In the genomic region with DNA sequence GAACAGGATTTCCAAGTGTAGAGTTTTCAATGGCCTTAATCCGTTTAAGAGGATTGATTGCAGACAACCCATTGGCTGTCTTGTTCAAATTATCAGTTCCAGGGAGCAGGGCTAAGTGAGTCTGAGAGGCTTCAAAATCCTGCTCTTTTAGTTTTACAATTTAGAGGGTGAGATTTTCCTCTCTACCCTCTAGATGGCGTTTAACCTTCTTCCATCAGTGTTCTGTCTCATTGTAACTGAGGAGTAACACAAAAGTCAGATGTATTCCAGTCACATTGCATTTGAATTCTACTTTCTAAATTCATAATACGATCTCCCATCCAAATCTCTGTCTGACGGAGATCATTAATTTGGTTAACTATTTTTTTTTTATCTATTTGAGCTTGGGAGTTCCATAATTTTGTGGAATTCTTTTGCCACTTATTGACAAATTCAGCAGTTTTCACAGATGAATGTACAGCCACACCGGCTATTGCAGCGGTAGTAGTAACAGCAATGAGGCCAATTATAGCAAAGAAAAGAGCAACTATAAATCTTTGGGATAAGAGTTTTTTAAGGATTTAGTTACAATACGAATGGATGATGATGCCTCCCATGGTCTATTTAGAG, we compare ENCODE assay signal across 2 cellular contexts.
TF ChIP-seq lines count a peak whose summit lies in the region.

No MANE protein-coding gene starts in this region.

TF ChIP-seq in WTC11, 78 proteins besides CTCF, POLR2A, EP300 and RAD21 (continued from another document):
- TF ChIP-seq, protein P1, sequence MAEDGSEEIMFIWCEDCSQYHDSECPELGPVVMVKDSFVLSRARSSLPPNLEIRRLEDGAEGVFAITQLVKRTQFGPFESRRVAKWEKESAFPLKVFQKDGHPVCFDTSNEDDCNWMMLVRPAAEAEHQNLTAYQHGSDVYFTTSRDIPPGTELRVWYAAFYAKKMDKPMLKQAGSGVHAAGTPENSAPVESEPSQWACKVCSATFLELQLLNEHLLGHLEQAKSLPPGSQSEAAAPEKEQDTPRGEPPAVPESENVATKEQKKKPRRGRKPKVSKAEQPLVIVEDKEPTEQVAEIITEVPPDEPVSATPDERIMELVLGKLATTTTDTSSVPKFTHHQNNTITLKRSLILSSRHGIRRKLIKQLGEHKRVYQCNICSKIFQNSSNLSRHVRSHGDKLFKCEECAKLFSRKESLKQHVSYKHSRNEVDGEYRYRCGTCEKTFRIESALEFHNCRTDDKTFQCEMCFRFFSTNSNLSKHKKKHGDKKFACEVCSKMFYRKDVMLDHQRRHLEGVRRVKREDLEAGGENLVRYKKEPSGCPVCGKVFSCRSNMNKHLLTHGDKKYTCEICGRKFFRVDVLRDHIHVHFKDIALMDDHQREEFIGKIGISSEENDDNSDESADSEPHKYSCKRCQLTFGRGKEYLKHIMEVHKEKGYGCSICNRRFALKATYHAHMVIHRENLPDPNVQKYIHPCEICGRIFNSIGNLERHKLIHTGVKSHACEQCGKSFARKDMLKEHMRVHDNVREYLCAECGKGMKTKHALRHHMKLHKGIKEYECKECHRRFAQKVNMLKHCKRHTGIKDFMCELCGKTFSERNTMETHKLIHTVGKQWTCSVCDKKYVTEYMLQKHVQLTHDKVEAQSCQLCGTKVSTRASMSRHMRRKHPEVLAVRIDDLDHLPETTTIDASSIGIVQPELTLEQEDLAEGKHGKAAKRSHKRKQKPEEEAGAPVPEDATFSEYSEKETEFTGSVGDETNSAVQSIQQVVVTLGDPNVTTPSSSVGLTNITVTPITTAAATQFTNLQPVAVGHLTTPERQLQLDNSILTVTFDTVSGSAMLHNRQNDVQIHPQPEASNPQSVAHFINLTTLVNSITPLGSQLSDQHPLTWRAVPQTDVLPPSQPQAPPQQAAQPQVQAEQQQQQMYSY (CRISPR knock-in tag; IDR thresholded peaks at IDR 0.05) = no peak
- no peak for TF ChIP-seq JAZF1 (CRISPR knock-in tag; IDR thresholded peaks at IDR 0.05)
- TF ChIP-seq ZNF121 (CRISPR knock-in tag; IDR thresholded peaks at IDR 0.05) = no peak
- TF ChIP-seq CBFB (CRISPR knock-in tag; IDR thresholded peaks at IDR 0.05; ENCODE audit: low read depth) = no peak
- TF ChIP-seq, protein P2, sequence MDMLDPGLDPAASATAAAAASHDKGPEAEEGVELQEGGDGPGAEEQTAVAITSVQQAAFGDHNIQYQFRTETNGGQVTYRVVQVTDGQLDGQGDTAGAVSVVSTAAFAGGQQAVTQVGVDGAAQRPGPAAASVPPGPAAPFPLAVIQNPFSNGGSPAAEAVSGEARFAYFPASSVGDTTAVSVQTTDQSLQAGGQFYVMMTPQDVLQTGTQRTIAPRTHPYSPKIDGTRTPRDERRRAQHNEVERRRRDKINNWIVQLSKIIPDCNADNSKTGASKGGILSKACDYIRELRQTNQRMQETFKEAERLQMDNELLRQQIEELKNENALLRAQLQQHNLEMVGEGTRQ (CRISPR knock-in tag; IDR thresholded peaks at IDR 0.05) = no peak
- no peak for TF ChIP-seq NFATC4 (CRISPR knock-in tag; IDR thresholded peaks at IDR 0.05)
- no peak for TF ChIP-seq GTF2I (CRISPR knock-in tag; conservative IDR thresholded peaks at IDR 0.05)
- TF ChIP-seq NFYB (CRISPR knock-in tag; conservative IDR thresholded peaks at IDR 0.05; ENCODE audit: low read depth) = no peak
- no peak for TF ChIP-seq FOXP1 (CRISPR knock-in tag; IDR thresholded peaks at IDR 0.05; ENCODE audit: borderline replicate concordance)
- no peak for TF ChIP-seq CREB1 (CRISPR knock-in tag; IDR thresholded peaks at IDR 0.05)
- no peak for TF ChIP-seq MXD4 (CRISPR knock-in tag; IDR thresholded peaks at IDR 0.05; ENCODE audit: borderline replicate concordance)
- TF ChIP-seq, protein P3, sequence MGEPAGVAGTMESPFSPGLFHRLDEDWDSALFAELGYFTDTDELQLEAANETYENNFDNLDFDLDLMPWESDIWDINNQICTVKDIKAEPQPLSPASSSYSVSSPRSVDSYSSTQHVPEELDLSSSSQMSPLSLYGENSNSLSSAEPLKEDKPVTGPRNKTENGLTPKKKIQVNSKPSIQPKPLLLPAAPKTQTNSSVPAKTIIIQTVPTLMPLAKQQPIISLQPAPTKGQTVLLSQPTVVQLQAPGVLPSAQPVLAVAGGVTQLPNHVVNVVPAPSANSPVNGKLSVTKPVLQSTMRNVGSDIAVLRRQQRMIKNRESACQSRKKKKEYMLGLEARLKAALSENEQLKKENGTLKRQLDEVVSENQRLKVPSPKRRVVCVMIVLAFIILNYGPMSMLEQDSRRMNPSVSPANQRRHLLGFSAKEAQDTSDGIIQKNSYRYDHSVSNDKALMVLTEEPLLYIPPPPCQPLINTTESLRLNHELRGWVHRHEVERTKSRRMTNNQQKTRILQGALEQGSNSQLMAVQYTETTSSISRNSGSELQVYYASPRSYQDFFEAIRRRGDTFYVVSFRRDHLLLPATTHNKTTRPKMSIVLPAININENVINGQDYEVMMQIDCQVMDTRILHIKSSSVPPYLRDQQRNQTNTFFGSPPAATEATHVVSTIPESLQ (CRISPR knock-in tag; IDR thresholded peaks at IDR 0.05) = no peak
TF ChIP-seq in WTC11: peak in this region for 0.

TF ChIP-seq in liver, 16 proteins besides CTCF, POLR2A, EP300 and RAD21:
- TF ChIP-seq, protein P4, sequence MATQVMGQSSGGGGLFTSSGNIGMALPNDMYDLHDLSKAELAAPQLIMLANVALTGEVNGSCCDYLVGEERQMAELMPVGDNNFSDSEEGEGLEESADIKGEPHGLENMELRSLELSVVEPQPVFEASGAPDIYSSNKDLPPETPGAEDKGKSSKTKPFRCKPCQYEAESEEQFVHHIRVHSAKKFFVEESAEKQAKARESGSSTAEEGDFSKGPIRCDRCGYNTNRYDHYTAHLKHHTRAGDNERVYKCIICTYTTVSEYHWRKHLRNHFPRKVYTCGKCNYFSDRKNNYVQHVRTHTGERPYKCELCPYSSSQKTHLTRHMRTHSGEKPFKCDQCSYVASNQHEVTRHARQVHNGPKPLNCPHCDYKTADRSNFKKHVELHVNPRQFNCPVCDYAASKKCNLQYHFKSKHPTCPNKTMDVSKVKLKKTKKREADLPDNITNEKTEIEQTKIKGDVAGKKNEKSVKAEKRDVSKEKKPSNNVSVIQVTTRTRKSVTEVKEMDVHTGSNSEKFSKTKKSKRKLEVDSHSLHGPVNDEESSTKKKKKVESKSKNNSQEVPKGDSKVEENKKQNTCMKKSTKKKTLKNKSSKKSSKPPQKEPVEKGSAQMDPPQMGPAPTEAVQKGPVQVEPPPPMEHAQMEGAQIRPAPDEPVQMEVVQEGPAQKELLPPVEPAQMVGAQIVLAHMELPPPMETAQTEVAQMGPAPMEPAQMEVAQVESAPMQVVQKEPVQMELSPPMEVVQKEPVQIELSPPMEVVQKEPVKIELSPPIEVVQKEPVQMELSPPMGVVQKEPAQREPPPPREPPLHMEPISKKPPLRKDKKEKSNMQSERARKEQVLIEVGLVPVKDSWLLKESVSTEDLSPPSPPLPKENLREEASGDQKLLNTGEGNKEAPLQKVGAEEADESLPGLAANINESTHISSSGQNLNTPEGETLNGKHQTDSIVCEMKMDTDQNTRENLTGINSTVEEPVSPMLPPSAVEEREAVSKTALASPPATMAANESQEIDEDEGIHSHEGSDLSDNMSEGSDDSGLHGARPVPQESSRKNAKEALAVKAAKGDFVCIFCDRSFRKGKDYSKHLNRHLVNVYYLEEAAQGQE (IDR thresholded peaks at IDR 0.05) = no peak
- TF ChIP-seq, protein P5, sequence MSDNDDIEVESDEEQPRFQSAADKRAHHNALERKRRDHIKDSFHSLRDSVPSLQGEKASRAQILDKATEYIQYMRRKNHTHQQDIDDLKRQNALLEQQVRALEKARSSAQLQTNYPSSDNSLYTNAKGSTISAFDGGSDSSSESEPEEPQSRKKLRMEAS (IDR thresholded peaks at IDR 0.05) = no peak
- TF ChIP-seq YY1 (IDR thresholded peaks at IDR 0.05) (no peak), TAF1 (conservative IDR thresholded peaks at IDR 0.05) (no peak), GABPA (IDR thresholded peaks at IDR 0.05 in 1 of 2, conservative IDR thresholded peaks at IDR 0.05 in 1 of 2) (no peak), HNF4G (IDR thresholded peaks at IDR 0.05) (no peak), FOXA1 (IDR thresholded peaks at IDR 0.05) (no peak), NR2F2 (IDR thresholded peaks at IDR 0.05) (no peak), SP1 (IDR thresholded peaks at IDR 0.05) (no peak), FOXA2 (IDR thresholded peaks at IDR 0.05) (no peak), EGR1 (IDR thresholded peaks at IDR 0.05; ENCODE audit: low read depth in 2 of 2) (no peak), JUND (IDR thresholded peaks at IDR 0.05) (no peak), HNF4A (conservative IDR thresholded peaks at IDR 0.05) (no peak), RXRA (IDR thresholded peaks at IDR 0.05) (no peak)
- TF ChIP-seq, protein P6, sequence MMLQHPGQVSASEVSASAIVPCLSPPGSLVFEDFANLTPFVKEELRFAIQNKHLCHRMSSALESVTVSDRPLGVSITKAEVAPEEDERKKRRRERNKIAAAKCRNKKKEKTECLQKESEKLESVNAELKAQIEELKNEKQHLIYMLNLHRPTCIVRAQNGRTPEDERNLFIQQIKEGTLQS (IDR thresholded peaks at IDR 0.05) = no peak
- TF ChIP-seq, protein P7, sequence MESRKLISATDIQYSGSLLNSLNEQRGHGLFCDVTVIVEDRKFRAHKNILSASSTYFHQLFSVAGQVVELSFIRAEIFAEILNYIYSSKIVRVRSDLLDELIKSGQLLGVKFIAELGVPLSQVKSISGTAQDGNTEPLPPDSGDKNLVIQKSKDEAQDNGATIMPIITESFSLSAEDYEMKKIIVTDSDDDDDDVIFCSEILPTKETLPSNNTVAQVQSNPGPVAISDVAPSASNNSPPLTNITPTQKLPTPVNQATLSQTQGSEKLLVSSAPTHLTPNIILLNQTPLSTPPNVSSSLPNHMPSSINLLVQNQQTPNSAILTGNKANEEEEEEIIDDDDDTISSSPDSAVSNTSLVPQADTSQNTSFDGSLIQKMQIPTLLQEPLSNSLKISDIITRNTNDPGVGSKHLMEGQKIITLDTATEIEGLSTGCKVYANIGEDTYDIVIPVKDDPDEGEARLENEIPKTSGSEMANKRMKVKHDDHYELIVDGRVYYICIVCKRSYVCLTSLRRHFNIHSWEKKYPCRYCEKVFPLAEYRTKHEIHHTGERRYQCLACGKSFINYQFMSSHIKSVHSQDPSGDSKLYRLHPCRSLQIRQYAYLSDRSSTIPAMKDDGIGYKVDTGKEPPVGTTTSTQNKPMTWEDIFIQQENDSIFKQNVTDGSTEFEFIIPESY (IDR thresholded peaks at IDR 0.05) = no peak
